ENCODE assay signal across 12 cellular contexts in genomic region chr11:46711288-46711687, GRCh38. TPM values are rescaled to one million over a fixed set of nuclear protein-coding genes. Genes with fewer than 3 reads are reported as not detected.
A peak's percentile ranks its signal among the peaks of the same experiment; 100 is the strongest.
DNase-seq lines count a peak whose midpoint lies in the region; ATAC-seq and TF ChIP-seq lines count a peak whose summit lies in the region.
"Had no signal": no experiment of that assay in that cellular context is flagged by ENCODE, and none has a peak within 500 bp of the region (broad histone marks: within the 10 kb centered on the region; RNA-seq: fewer than 3 reads in every experiment).

No MANE protein-coding gene starts in this region.

- H3K4me3 ChIP-seq in heart right ventricle, result no peak overlapping the region
- no peak overlapping the region for H3K4me3 ChIP-seq in psoas muscle
- H3K4me3 ChIP-seq in vagina, result no peak overlapping the region

- WGBS in heart right ventricle, 2 donors, result 32 to 45% methylated on average over 5 of the region's 5 CpGs
- 21 to 46% (median 25%) methylated on average over 5 of the region's 5 CpGs for WGBS in psoas muscle, 3 donors

- H3K27ac ChIP-seq in heart right ventricle (peak overlapping the region; percentile 71 to 95 (median 90)), psoas muscle (peak overlapping the region; percentile 90), vagina (peak overlapping the region; percentile 85)

- intact Hi-C loops in Right ventricle myocardium superior (cut with DNase I) (no loop called here), cardiac septum (cut with DNase I) (no loop called here), heart right ventricle (cut with DNase I) (no loop called here), psoas muscle (cut with DNase I) (no loop called here), vagina (cut with DNase I) (no loop called here)

- H3K27me3 ChIP-seq in heart right ventricle (no peaks in the 10 kb centered on the region), psoas muscle (ENCODE audit: insufficient read depth in 3 of 3, low read length in 2 of 3) (no peaks in the 10 kb centered on the region), vagina (no peaks in the 10 kb centered on the region)

- H3K36me3 ChIP-seq in heart right ventricle (peaks cover 0 to 24% (median 6%) of the 10 kb centered on the region in 9 donors), psoas muscle (ENCODE audit: insufficient read depth in 1 of 2, low read depth in 1 of 2) (peaks cover 0 to 8% of the 10 kb centered on the region in 2 donors), vagina (peaks cover 0 to 11% of the 10 kb centered on the region in 2 donors)

- DNase-seq in Right ventricle myocardium superior, result no peak
- no peak for DNase-seq in cardiac septum (ENCODE audit: low spot score)
- DNase-seq in heart right ventricle, result no peak
- no peak for DNase-seq in psoas muscle
- DNase-seq in vagina (ENCODE audit: extremely low spot score in 2 of 2), result no peak
- no peak for DNase-seq in activated CD8-positive, alpha-beta memory T cell treated with anti-CD3 and anti-CD28 coated beads, Interleukin-2, amount 50 U/mL, for 48 hours
- DNase-seq in NCI-H2029 (lab: John Stamatoyannopoulos, UW), result no peak
- no peak for DNase-seq in NCI-H2029 treated with DMSO at 0.1 percent for 48 hours (lab: John Stamatoyannopoulos, UW)
- DNase-seq: DMS153, RPMI8226 had no signal

- no peak for TF ChIP-seq CTCF in heart right ventricle (IDR thresholded peaks at IDR 0.05)
- TF ChIP-seq CTCF in psoas muscle (IDR thresholded peaks at IDR 0.05), result no peak
- TF ChIP-seq CTCF in vagina (IDR thresholded peaks at IDR 0.05), result no peak

- no peaks in the 10 kb centered on the region for H3K9me3 ChIP-seq in heart right ventricle
- H3K9me3 ChIP-seq in psoas muscle, result no peaks in the 10 kb centered on the region
- H3K9me3 ChIP-seq in vagina, result no peaks in the 10 kb centered on the region

- ATAC-seq in Right ventricle myocardium superior (ENCODE audit: poor library complexity), result peak; percentile 53
- peak in 7 of 8 donors; percentile 18 to 63 (median 44) for ATAC-seq in heart right ventricle
- ATAC-seq in psoas muscle, result peak; percentile 49 to 62 (median 51)

- H3K4me1 ChIP-seq in heart right ventricle (peaks cover 6 to 37% (median 18%) of the 10 kb centered on the region in 9 donors), psoas muscle (peaks cover 14% of the 10 kb centered on the region), vagina (peaks cover 7% of the 10 kb centered on the region)

- no peak for TF ChIP-seq POLR2A in vagina (IDR thresholded peaks at IDR 0.05)

RNA-seq across cellular contexts. Expression of gene F2, which starts 7.7 kb away (rescaled TPM):
- total RNA-seq in Right ventricle myocardium superior, result 0.11 TPM
- total RNA-seq in cardiac septum, result not detected
- total RNA-seq in heart right ventricle, result under 1 TPM in 2 of 10 donors, not detected in 8; 0.23 to 0.31 TPM
- under 1 TPM; 0.04 to 0.15 TPM for polyA plus RNA-seq in heart right ventricle
- under 1 TPM in 2 of 4 donors, not detected in 2; 0.16 to 0.26 TPM for total RNA-seq in psoas muscle
- under 1 TPM in 2 of 3 donors, not detected in 1; 0.04 to 0.56 TPM for polyA plus RNA-seq in psoas muscle
- not detected for total RNA-seq in vagina
- total RNA-seq: A673, glomerular endothelial cell had no signal

RNA-seq across cellular contexts. Expression of gene ZNF408, which starts 10.5 kb away (rescaled TPM):
- 6.6 TPM for total RNA-seq in Right ventricle myocardium superior
- 6.7 TPM for total RNA-seq in cardiac septum
- 1 to 10 TPM; 5.0 to 8.9 (median 6.7) TPM for total RNA-seq in heart right ventricle
- 1 to 10 TPM; 6.2 to 6.7 TPM for polyA plus RNA-seq in heart right ventricle
- total RNA-seq in psoas muscle, result 10 to 100 TPM in 2 of 4 donors, 1 to 10 TPM in 2; 5.0 to 15.0 (median 9.8) TPM
- 10 to 100 TPM in 1 of 3 donors, 1 to 10 TPM in 2; 9.6 to 12.7 (median 9.9) TPM for polyA plus RNA-seq in psoas muscle
- 12.5 TPM for total RNA-seq in vagina

RNA-seq across cellular contexts. Expression of gene ARHGAP1, which starts 10.9 kb away (rescaled TPM):
- total RNA-seq in Right ventricle myocardium superior (60.9 TPM), cardiac septum (152 TPM), heart right ventricle (100 to 1,000 TPM in 7 of 10 donors, 10 to 100 TPM in 3; 59.0 to 268 (median 140) TPM), psoas muscle (10 to 100 TPM; 24.9 to 36.1 (median 31.4) TPM), vagina (80.3 TPM)
- polyA plus RNA-seq in heart right ventricle (10 to 100 TPM; 28.4 to 38.7 TPM), psoas muscle (10 to 100 TPM; 12.5 to 27.7 (median 20.4) TPM)
